ENCODE assay signal across 8 cellular contexts in genomic region chr4:49096627-49097026, GRCh38.
DNase-seq lines count a peak whose midpoint lies in the region; ATAC-seq and TF ChIP-seq lines count a peak whose summit lies in the region.
"Not testable (repeated sequence)": the region's sequence is repeated elsewhere in the genome, so short reads cannot be mapped to it uniquely, and the experiment has no call there.

No MANE protein-coding gene starts in this region.

- H3K4me1 Mint-ChIP-seq in activated naive CD8-positive, alpha-beta T cell treated with anti-CD3 and anti-CD28 coated beads, Interleukin-2, amount 10 ng/mL, durations not matched to agents 7 days and 5 days: not testable (repeated sequence)
- H3K4me1 Mint-ChIP-seq in stimulated activated effector memory CD8-positive, alpha-beta T cell treated with anti-CD3 and anti-CD28 coated beads, Interleukin-12 subunit alpha, Interleukin-12 subunit beta, amount 100 ng/mL, for 72 hours: peaks cover 27% of the 10 kb centered on the region

- CTCF ChIA-PET in HEK293 (lab: Yijun Ruan, JAX): not testable (repeated sequence)

- POLR2A ChIA-PET in HEK293 (lab: Yijun Ruan, JAX); activated naive CD8-positive, alpha-beta T cell treated with anti-CD3 and anti-CD28 coated beads, Interleukin-2, amount 10 ng/mL, durations not matched to agents 7 days and 5 days (lab: Charles Lee): not testable (repeated sequence)

- intact Hi-C loops in left colon (cut with DNase I, micrococcal nuclease): not testable (repeated sequence)

- TF ChIP-seq CTCF in HEK293 (tag by site-specific recombination; IDR thresholded peaks at IDR 0.05): not testable (repeated sequence)

- H3K4me1 ChIP-seq in HEK293 (ENCODE audit: control insufficient read depth, insufficient read depth, low read length): not testable (repeated sequence)

- ATAC-seq in GM18517 (IDR thresholded peaks at IDR 0.05; ENCODE audit: unreplicated experiment) (peak; percentile 41), GM19455 (IDR thresholded peaks at IDR 0.05; ENCODE audit: unreplicated experiment) (peak; percentile 34), HG03039 (IDR thresholded peaks at IDR 0.05; ENCODE audit: unreplicated experiment) (peak; percentile 36), HG03521 (IDR thresholded peaks at IDR 0.05; ENCODE audit: unreplicated experiment) (peak; percentile 29), left colon (peak; percentile 55)
- ATAC-seq in activated naive CD8-positive, alpha-beta T cell treated with anti-CD3 and anti-CD28 coated beads, Interleukin-2, amount 10 ng/mL, durations not matched to agents 7 days and 5 days (ENCODE audit: low read depth): peak; percentile 56
- ATAC-seq in stimulated activated effector memory CD8-positive, alpha-beta T cell treated with anti-CD3 and anti-CD28 coated beads, Interleukin-12 subunit alpha, Interleukin-12 subunit beta, amount 100 ng/mL, for 72 hours: peak; percentile 54

- not testable (repeated sequence) for H3K4me3 Mint-ChIP-seq in activated naive CD8-positive, alpha-beta T cell treated with anti-CD3 and anti-CD28 coated beads, Interleukin-2, amount 10 ng/mL, durations not matched to agents 7 days and 5 days; stimulated activated effector memory CD8-positive, alpha-beta T cell treated with anti-CD3 and anti-CD28 coated beads, Interleukin-12 subunit alpha, Interleukin-12 subunit beta, amount 100 ng/mL, for 72 hours

- not testable (repeated sequence) for H3K36me3 ChIP-seq in HEK293 (ENCODE audit: control insufficient read depth in 2 of 2, insufficient read depth in 1 of 2, low read length in 2 of 2)

- H3K36me3 Mint-ChIP-seq in activated naive CD8-positive, alpha-beta T cell treated with anti-CD3 and anti-CD28 coated beads, Interleukin-2, amount 10 ng/mL, durations not matched to agents 7 days and 5 days: peaks cover 59% of the 10 kb centered on the region
- H3K36me3 Mint-ChIP-seq in stimulated activated effector memory CD8-positive, alpha-beta T cell treated with anti-CD3 and anti-CD28 coated beads, Interleukin-12 subunit alpha, Interleukin-12 subunit beta, amount 100 ng/mL, for 72 hours: not testable (repeated sequence)

- H3K27ac Mint-ChIP-seq in activated naive CD8-positive, alpha-beta T cell treated with anti-CD3 and anti-CD28 coated beads, Interleukin-2, amount 10 ng/mL, durations not matched to agents 7 days and 5 days; stimulated activated effector memory CD8-positive, alpha-beta T cell treated with anti-CD3 and anti-CD28 coated beads, Interleukin-12 subunit alpha, Interleukin-12 subunit beta, amount 100 ng/mL, for 72 hours: not testable (repeated sequence)

- H3K4me3 ChIP-seq in HEK293 (ENCODE audit: low read depth, low read length): not testable (repeated sequence)

- peaks cover 62% of the 10 kb centered on the region for H3K9me3 Mint-ChIP-seq in activated naive CD8-positive, alpha-beta T cell treated with anti-CD3 and anti-CD28 coated beads, Interleukin-2, amount 10 ng/mL, durations not matched to agents 7 days and 5 days
- peaks cover 58% of the 10 kb centered on the region for H3K9me3 Mint-ChIP-seq in stimulated activated effector memory CD8-positive, alpha-beta T cell treated with anti-CD3 and anti-CD28 coated beads, Interleukin-12 subunit alpha, Interleukin-12 subunit beta, amount 100 ng/mL, for 72 hours

- H3K27ac ChIP-seq in HEK293 (ENCODE audit: extremely low read depth, low read depth, low read length): not testable (repeated sequence)

- not testable (repeated sequence) for DNase-seq in activated naive CD8-positive, alpha-beta T cell treated with anti-CD3 and anti-CD28 coated beads, Interleukin-2, amount 10 ng/mL, durations not matched to agents 7 days and 5 days; left colon; stimulated activated effector memory CD8-positive, alpha-beta T cell treated with anti-CD3 and anti-CD28 coated beads, Interleukin-12 subunit alpha, Interleukin-12 subunit beta, amount 100 ng/mL, for 72 hours (ENCODE audit: low spot score in 2 of 2)

- not testable (repeated sequence) for H3K9me3 ChIP-seq in HEK293 (ENCODE audit: control insufficient read depth, insufficient read depth, low read depth, low read length)

- not testable (repeated sequence) for H3K27me3 Mint-ChIP-seq in activated naive CD8-positive, alpha-beta T cell treated with anti-CD3 and anti-CD28 coated beads, Interleukin-2, amount 10 ng/mL, durations not matched to agents 7 days and 5 days

TF ChIP-seq in HEK293, 187 proteins besides CTCF, POLR2A, EP300 and RAD21:
- 0 out of 2 replicates have a peak, but pooled peaks have one; percentile 0 for TF ChIP-seq ZNF140 (tag by site-specific recombination; IDR thresholded peaks at IDR 0.05)
TF ChIP-seq in HEK293: peak in this region for 1; not testable (repeated sequence) for 186.
